ENCODE assay signal across 8 cellular contexts in genomic region chr4:24686866-24687672, GRCh38.
DNase-seq lines count a peak whose midpoint lies in the region; ATAC-seq, FAIRE-seq and TF ChIP-seq lines count a peak whose summit lies in the region.

No MANE protein-coding gene starts in this region.

- 34% methylated on average over 13 of the region's 13 CpGs; no CpG with 5 or more reads in 1 of the 2 experiments for WGBS in H1 (ENCODE audit: extremely low coverage in 1 of 2, insufficient coverage in 1 of 2, insufficient read length in 1 of 2, insufficient replicate concordance in 2 of 2, low coverage in 1 of 2, low lambda C conversion rate in 2 of 2, missing lambda C conversion rate in 1 of 2), 2 experiments

- H2BK20ac ChIP-seq in H1 (ENCODE audit: low read length) = 0 out of 2 replicates have a peak overlapping the region, but pooled peaks have one; percentile 0

- no peak overlapping the region for H2BK5ac ChIP-seq in H1 (ENCODE audit: low read depth, low read length)

- H4K20me1 ChIP-seq in H1 (replicated peaks in 1 of 2; ENCODE audit: control insufficient read depth in 1 of 2, insufficient read depth in 2 of 2, low read length in 2 of 2) = no peaks in the 10 kb centered on the region

- 0 out of 4 replicates have a peak overlapping the region, but pooled peaks of 1 of the 2 experiments have one; percentile 47 for H3K4me2 ChIP-seq in H1 (ENCODE audit: insufficient read depth in 1 of 2, low read depth in 2 of 2, low read length in 2 of 2)

- CTCF ChIA-PET in H1 (lab: Charles Lee; ENCODE audit: partially characterized antibody) = interaction anchor here (0.6 to 3.6 kb wide), 38 partner anchors 9 to 644 kb away, joined by 3 to 24 read pairs (median 4); partner anchors contain the start of gene DHX15
- CTCF ChIA-PET in CD4-positive, alpha-beta T cell (lab: Charles Lee) = interaction anchor here (0.7 kb wide), 1 partner anchor 61 kb away, joined by 3 read pairs; no protein-coding TSS in a partner anchor

- H3K4me1 ChIP-seq in H1 (replicated peaks in 1 of 4; ENCODE audit: control insufficient read depth in 3 of 4, insufficient read depth in 4 of 4, low read length in 3 of 4) = peaks cover 0 to 19% (median 2%) of the 10 kb centered on the region in 4 experiments; a peak in 3 of 7 replicates

- H3K4me3 ChIP-seq in GM12875 (ENCODE audit: low read depth, low read length) (no peak overlapping the region), LNCaP clone FGC (ENCODE audit: low read depth, low read length) (no peak overlapping the region), H1 (ENCODE audit: extremely low read depth in 1 of 4, insufficient read depth in 2 of 4, low read depth in 3 of 4, low read length in 4 of 4) (no peak overlapping the region)

- no peak overlapping the region for H2AFZ ChIP-seq in H1 (ENCODE audit: low read length)

- H3K9me3 ChIP-seq in H1 (ENCODE audit: insufficient read depth in 2 of 2, low read depth in 1 of 2, low read length in 1 of 2) = no peaks in the 10 kb centered on the region
- H3K9me3 ChIP-seq in CD4-positive, alpha-beta T cell (ENCODE audit: control insufficient read depth, low read length) = no peaks in the 10 kb centered on the region

- H3K36me3 ChIP-seq in H1 (ENCODE audit: control insufficient read depth in 2 of 4, insufficient read depth in 4 of 4, low read length in 3 of 4) = no peaks in the 10 kb centered on the region

- no peak overlapping the region for H2BK15ac ChIP-seq in H1 (ENCODE audit: low read length)

- H3K36me3 Mint-ChIP-seq in progenitor cell of endocrine pancreas (ENCODE audit: insufficient read depth) = no peaks in the 10 kb centered on the region
- H3K36me3 Mint-ChIP-seq in CD4-positive, alpha-beta T cell (ENCODE audit: low read depth) = no peaks in the 10 kb centered on the region

- H4K8ac ChIP-seq in H1 (ENCODE audit: extremely low read depth, insufficient read depth, low read length) = no peak overlapping the region

- FAIRE-seq in H1 (lab: Jason Lieb, UNC) = peak; percentile 89

- no peak for TF ChIP-seq EP300 in H1 (IDR thresholded peaks at IDR 0.05; ENCODE audit: borderline replicate concordance in 1 of 2, low read depth in 2 of 2, low read length in 2 of 2)

- H3K27me3 Mint-ChIP-seq in progenitor cell of endocrine pancreas = peaks cover 16% of the 10 kb centered on the region
- peaks cover 32% of the 10 kb centered on the region for H3K27me3 Mint-ChIP-seq in CD4-positive, alpha-beta T cell

- no peak overlapping the region for H2AK5ac ChIP-seq in H1 (ENCODE audit: low read depth, low read length)

- no peak overlapping the region for H2BK12ac ChIP-seq in H1 (ENCODE audit: low read depth, low read length)

- ATAC-seq in HG02642 (IDR thresholded peaks at IDR 0.05; ENCODE audit: poor library complexity, unreplicated experiment) = no peak
- ATAC-seq in CD4-positive, alpha-beta T cell (ENCODE audit: poor library complexity) = no peak

- peak; percentile 86 to 90 for TF ChIP-seq RAD21 in H1 (IDR thresholded peaks at IDR 0.05 in 1 of 2, conservative IDR thresholded peaks at IDR 0.05 in 1 of 2; ENCODE audit: low read depth in 2 of 2, low read length in 2 of 2)

- peaks cover 13% of the 10 kb centered on the region for H3K4me1 Mint-ChIP-seq in progenitor cell of endocrine pancreas (ENCODE audit: low read depth)
- no peaks in the 10 kb centered on the region for H3K4me1 Mint-ChIP-seq in CD4-positive, alpha-beta T cell (ENCODE audit: low read depth)

- peak; percentile 63 for TF ChIP-seq CTCF in GM12875 (IDR thresholded peaks at IDR 0.05; ENCODE audit: borderline replicate concordance, insufficient read depth, low read depth, low read length)
- TF ChIP-seq CTCF in LNCaP clone FGC (IDR thresholded peaks at IDR 0.05; ENCODE audit: control insufficient read depth, extremely low read depth, insufficient read depth) = peak; percentile 55
- TF ChIP-seq CTCF in H1 (IDR thresholded peaks at IDR 0.05; ENCODE audit: control extremely low read depth in 1 of 3, insufficient read depth in 1 of 3, low read depth in 1 of 3, low read length in 3 of 3) = peak; percentile 75 to 93 (median 81)
- TF ChIP-seq CTCF in progenitor cell of endocrine pancreas (IDR thresholded peaks at IDR 0.05; ENCODE audit: unreplicated experiment) = peak; percentile 66
- TF ChIP-seq CTCF in CD4-positive, alpha-beta T cell (IDR thresholded peaks at IDR 0.05) = no peak

- intact Hi-C loops in CD4-positive, alpha-beta T cell (cut with DNase I, micrococcal nuclease) = no loop called here

- H3K27ac Mint-ChIP-seq in progenitor cell of endocrine pancreas = no peak overlapping the region
- H3K27ac Mint-ChIP-seq in CD4-positive, alpha-beta T cell = no peak overlapping the region

- no peak for TF ChIP-seq POLR2A in H1 (IDR thresholded peaks at IDR 0.05; ENCODE audit: control extremely low read depth in 1 of 2, low read depth in 2 of 2, low read length in 2 of 2)

- H4K5ac ChIP-seq in H1 (ENCODE audit: insufficient read length, low read depth, low read length) = no peak overlapping the region

- H3K14ac ChIP-seq in H1 (ENCODE audit: insufficient read length) = no peak overlapping the region

- H3K56ac ChIP-seq in H1 (replicated peaks; ENCODE audit: insufficient read length, low read depth, low read length) = no peak overlapping the region

- H2BK120ac ChIP-seq in H1 (replicated peaks; ENCODE audit: low read depth, low read length) = no peak overlapping the region

- no peak overlapping the region for H3K4me3 Mint-ChIP-seq in progenitor cell of endocrine pancreas (ENCODE audit: low read depth)
- H3K4me3 Mint-ChIP-seq in CD4-positive, alpha-beta T cell = no peak overlapping the region

- no peaks in the 10 kb centered on the region for H3K79me1 ChIP-seq in H1 (ENCODE audit: low read depth, low read length)

- no peaks in the 10 kb centered on the region for H3K9me3 Mint-ChIP-seq in progenitor cell of endocrine pancreas (ENCODE audit: low read depth)
- no peaks in the 10 kb centered on the region for H3K9me3 Mint-ChIP-seq in CD4-positive, alpha-beta T cell

- no peaks in the 10 kb centered on the region for H3K23me2 ChIP-seq in H1 (ENCODE audit: low read depth, low read length)

- no peak overlapping the region for H3K23ac ChIP-seq in H1 (ENCODE audit: insufficient read length)

- peak; percentile 3 for DNase-seq in LNCaP clone FGC (ENCODE audit: low read depth)
- peak in 1 of 2 experiments; percentile 88 for DNase-seq in H1 (ENCODE audit: low read depth in 1 of 2, low spot score in 2 of 2)
- DNase-seq in progenitor cell of endocrine pancreas (ENCODE audit: low spot score, unreplicated experiment) = no peak
- no peak for DNase-seq in activated CD4-positive, CD25-positive, alpha-beta regulatory T cell treated with anti-CD3 and anti-CD28 coated beads, Interleukin-2, amount 50 U/mL, for 72 hours
- no peak for DNase-seq in putamen (ENCODE audit: low spot score)
- no peak for DNase-seq in CD4-positive, alpha-beta T cell

- no peak overlapping the region for H3K27ac ChIP-seq in H1 (ENCODE audit: low read depth, low read length)
- no peak overlapping the region for H3K27ac ChIP-seq in CD4-positive, alpha-beta T cell (ENCODE audit: low read depth, low read length)

- H3K18ac ChIP-seq in H1 (ENCODE audit: extremely low read depth, low read length) = peak overlapping the region; percentile 66

- H3K4ac ChIP-seq in H1 (replicated peaks; ENCODE audit: insufficient read length, low read depth, low read length) = no peak overlapping the region

- no peak overlapping the region for H3K9ac ChIP-seq in H1 (replicated peaks in 1 of 4; ENCODE audit: extremely low read depth in 1 of 4, low read depth in 3 of 4, low read length in 3 of 4)

- H4K91ac ChIP-seq in H1 (replicated peaks; ENCODE audit: insufficient read length, low read length) = peak overlapping the region; percentile 48

- H3K27me3 ChIP-seq in H1 (replicated peaks in 1 of 4; ENCODE audit: control insufficient read depth in 3 of 4, extremely low read depth in 1 of 4, insufficient read depth in 3 of 4, low read length in 3 of 4) = no peaks in the 10 kb centered on the region
- H3K27me3 ChIP-seq in CD4-positive, alpha-beta T cell (ENCODE audit: control insufficient read depth, insufficient read depth, low read length) = no peaks in the 10 kb centered on the region

- POLR2A ChIA-PET in H1 (lab: Charles Lee; ENCODE audit: partially characterized antibody) = interaction anchor here (0.6 to 1.3 kb wide), 7 partner anchors 13 to 172 kb away, joined by 3 to 4 read pairs (median 3); partner anchors contain the start of gene DHX15
- POLR2A ChIA-PET in CD4-positive, alpha-beta T cell (lab: Charles Lee) = no interaction called here

- H3K79me2 ChIP-seq in H1 (ENCODE audit: control insufficient read depth in 1 of 2, insufficient read depth in 2 of 2, low read length in 2 of 2) = no peaks in the 10 kb centered on the region

TF ChIP-seq in H1, 55 proteins besides CTCF, POLR2A, EP300 and RAD21:
- TF ChIP-seq CREB1 (IDR thresholded peaks at IDR 0.05) (peak; percentile 77), ASH2L (IDR thresholded peaks at IDR 0.05; ENCODE audit: low read length) (no peak), SRF (IDR thresholded peaks at IDR 0.05; ENCODE audit: low read depth, low read length) (no peak)
